ENCODE assay signal across 18 cellular contexts in genomic region chr6:80641591-80641990, GRCh38.
DNase-seq lines count a peak whose midpoint lies in the region; ATAC-seq, FAIRE-seq and TF ChIP-seq lines count a peak whose summit lies in the region.
"Had no signal": no experiment of that assay in that cellular context is flagged by ENCODE, and none has a peak within 500 bp of the region (broad histone marks: within the 10 kb centered on the region; RNA-seq: fewer than 3 reads in every experiment).

No MANE protein-coding gene starts in this region.

- no peak overlapping the region for H4K91ac ChIP-seq in mesenchymal stem cell (ENCODE audit: low read length)

- no peak overlapping the region for H2BK15ac ChIP-seq in mesenchymal stem cell (ENCODE audit: low read depth, poor library complexity, severe bottlenecking)

- no peaks in the 10 kb centered on the region for H3K79me2 ChIP-seq in KMS-11 (ENCODE audit: insufficient read depth, low read depth)

- H3K4me3 ChIP-seq in KMS-11 (IDR thresholded peaks at IDR 0.05; ENCODE audit: insufficient read depth, low read depth, low read length) (no peak overlapping the region), bronchial epithelial cell (ENCODE audit: low read depth, low read length) (no peak overlapping the region), mesenchymal stem cell (ENCODE audit: insufficient read depth in 1 of 2, low read depth in 1 of 2, low read length in 2 of 2) (no peak overlapping the region), foreskin fibroblast (ENCODE audit: low read depth in 1 of 2, low read length in 2 of 2) (no peak overlapping the region)

- H2AFZ ChIP-seq in KMS-11 (ENCODE audit: low read depth), result no peak overlapping the region
- H2AFZ ChIP-seq in mesenchymal stem cell (ENCODE audit: low read depth, low read length), result no peak overlapping the region

- H2BK120ac ChIP-seq in mesenchymal stem cell (ENCODE audit: low read depth, low read length), result peak overlapping the region; percentile 50

- peak; percentile 71 for DNase-seq in ELR (ENCODE audit: low read depth)
- DNase-seq in bronchial epithelial cell (ENCODE audit: low read depth), result peak; percentile 22
- DNase-seq in mesenchymal stem cell, result peak; percentile 27
- DNase-seq in NAMALWA (ENCODE audit: low spot score), result no peak
- no peak for DNase-seq in foreskin fibroblast
- DNase-seq in activated effector memory CD4-positive, alpha-beta T cell treated with anti-CD3 and anti-CD28 coated beads, Interleukin-2, amount 50 U/mL, for 16 hours, result no peak
- DNase-seq: BE2C; CD4-positive, alpha-beta T cell; DMS53; GOT3; NCI-H1092; NCI-H1694; NCI-H526 treated with DMSO at 0.1 percent for 48 hours; NK-92 treated with Interleukin-12 subunit alpha and Interleukin-12 subunit beta, amount 100 ng/mL, for 24 hours; RPMI8226; SIG-M5 had no signal

- no peaks in the 10 kb centered on the region for H4K20me1 ChIP-seq in KMS-11 (ENCODE audit: insufficient read depth)

- TF ChIP-seq CTCF in KMS-11 (conservative IDR thresholded peaks at IDR 0.05; ENCODE audit: low read depth, low read length) (no peak), bronchial epithelial cell (IDR thresholded peaks at IDR 0.05; ENCODE audit: insufficient read depth, low read length, severe bottlenecking) (no peak), foreskin fibroblast (IDR thresholded peaks at IDR 0.05; ENCODE audit: low read depth, low read length) (no peak)

- H2BK5ac ChIP-seq in mesenchymal stem cell (ENCODE audit: low read depth, low read length, poor library complexity, severe bottlenecking), result no peak overlapping the region

- H3K36me3 ChIP-seq in KMS-11 (ENCODE audit: insufficient read depth), result no peaks in the 10 kb centered on the region
- no peaks in the 10 kb centered on the region for H3K36me3 ChIP-seq in bronchial epithelial cell (ENCODE audit: control insufficient read depth, insufficient read depth, low read length)
- no peaks in the 10 kb centered on the region for H3K36me3 ChIP-seq in mesenchymal stem cell (ENCODE audit: control insufficient read depth in 1 of 2, insufficient read depth in 2 of 2, low read depth in 1 of 2, low read length in 2 of 2)
- H3K36me3 ChIP-seq: BE2C had no signal

- H3K27me3 ChIP-seq in KMS-11 (ENCODE audit: insufficient read depth, low read depth) (no peaks in the 10 kb centered on the region), bronchial epithelial cell (ENCODE audit: control insufficient read depth, insufficient read depth, low read length) (no peaks in the 10 kb centered on the region), mesenchymal stem cell (ENCODE audit: control insufficient read depth in 1 of 2, insufficient read depth in 1 of 2, low read length in 2 of 2) (no peaks in the 10 kb centered on the region)
- H3K27me3 ChIP-seq: BE2C had no signal

- H3K9ac ChIP-seq in KMS-11 (no peak overlapping the region), mesenchymal stem cell (ENCODE audit: low read length) (no peak overlapping the region)

- H3K4me1 ChIP-seq in KMS-11 (ENCODE audit: low read depth, poor library complexity, severe bottlenecking) (peaks cover 55% of the 10 kb centered on the region), mesenchymal stem cell (ENCODE audit: control insufficient read depth, insufficient read depth, low read depth, low read length) (no peaks in the 10 kb centered on the region)

- H3K18ac ChIP-seq in mesenchymal stem cell (ENCODE audit: low read depth in 1 of 2, low read length in 2 of 2), result peak overlapping the region; percentile 52 to 68

- H4K8ac ChIP-seq in mesenchymal stem cell (ENCODE audit: low read length), result no peak overlapping the region

- H3K14ac ChIP-seq in mesenchymal stem cell (ENCODE audit: low read length in 2 of 2), result no peak overlapping the region

- FAIRE-seq in bronchial epithelial cell (lab: Jason Lieb, UNC), result no peak

- peak overlapping the region; percentile 46 to 92 for H2BK12ac ChIP-seq in mesenchymal stem cell (ENCODE audit: low read length in 2 of 2)

- H3K27ac ChIP-seq in KMS-11, result no peak overlapping the region
- no peak overlapping the region for H3K27ac ChIP-seq in mesenchymal stem cell (ENCODE audit: low read length, poor library complexity, severe bottlenecking)

- no peak for ATAC-seq in GM19452 (IDR thresholded peaks at IDR 0.05; ENCODE audit: unreplicated experiment)

- peak overlapping the region; percentile 17; the same call in 1 of the 2 replicates for H3K4me2 ChIP-seq in KMS-11
- H3K4me2 ChIP-seq in mesenchymal stem cell (ENCODE audit: low read length, poor library complexity, severe bottlenecking), result no peak overlapping the region

- WGBS in mesenchymal stem cell, result 97% methylated on average over 1 of the region's 2 CpGs

- no peak overlapping the region for H3K23ac ChIP-seq in mesenchymal stem cell (ENCODE audit: low read length in 2 of 2)

- H3K4ac ChIP-seq in mesenchymal stem cell (ENCODE audit: low read depth in 1 of 2, low read length in 2 of 2), result peak overlapping the region in 1 of 2 experiments; percentile 32

- no peaks in the 10 kb centered on the region for H3K79me1 ChIP-seq in mesenchymal stem cell (replicated peaks; ENCODE audit: low read length, poor library complexity, severe bottlenecking)

- H3K9me3 ChIP-seq in mesenchymal stem cell (ENCODE audit: control insufficient read depth, low read length), result peaks cover 2% of the 10 kb centered on the region
- H3K9me3 ChIP-seq: BE2C had no signal

- H2AK5ac ChIP-seq in mesenchymal stem cell (ENCODE audit: low read length, severe bottlenecking), result no peak overlapping the region

Comparison
In these comparisons a context has a peak if more than half of its experiments do, and no peak if none do; other contexts are left out.
1. DNase-seq: peak in ELR (single experiment), bronchial epithelial cell (single experiment) and mesenchymal stem cell (single experiment); none in NAMALWA (single experiment), foreskin fibroblast (0 of 2) and activated effector memory CD4-positive, alpha-beta T cell treated with anti-CD3 and anti-CD28 coated beads, Interleukin-2, amount 50 U/mL, for 16 hours (single experiment).